ENCODE assay signal across 23 cellular contexts in genomic region chr3:95711789-95712188, GRCh38.
"Had no signal": no experiment of that assay in that cellular context is flagged by ENCODE, and none has a peak within 500 bp of the region (broad histone marks: within the 10 kb centered on the region; RNA-seq: fewer than 3 reads in every experiment).

No MANE protein-coding gene starts in this region.

- ATAC-seq: activated CD4-positive, alpha-beta T cell treated with anti-CD3 and anti-CD28 coated beads for 36 hours; activated CD4-positive, CD25-positive, alpha-beta regulatory T cell treated with anti-CD3 and anti-CD28 coated beads, Interleukin-2, amount 50 U/mL, for 24 hours; activated CD8-positive, alpha-beta T cell treated with anti-CD3 and anti-CD28 coated beads, Interleukin-2, amount 10 ng/mL, durations not matched to agents 7 days and 5 days; activated naive CD4-positive, alpha-beta T cell treated with anti-CD3 and anti-CD28 coated beads, Interleukin-2, amount 50 U/mL, for 72 hours; body of pancreas; Right ventricle myocardium inferior; WTC11 had no signal

- H3K4me3 ChIP-seq: adrenal gland, body of pancreas, breast epithelium, PC-9 had no signal

- DNase-seq: activated CD4-positive, alpha-beta T cell treated with anti-CD3 and anti-CD28 coated beads for 36 hours; activated CD4-positive, alpha-beta T cell treated with anti-CD3 and anti-CD28 coated beads, Interleukin-2, amount 10 ng/mL, durations not matched to agents 7 days and 5 days; activated CD4-positive, alpha-beta T cell treated with anti-CD3 and anti-CD28 coated beads, Interleukin-2, amount 50 U/mL, for 48 hours; activated CD8-positive, alpha-beta T cell treated with anti-CD3 and anti-CD28 coated beads, Interleukin-2, amount 10 ng/mL, durations not matched to agents 7 days and 5 days; activated gamma-delta T cell treated with Interleukin-2 at 50 U/mL for 16 hours; activated naive CD4-positive, alpha-beta T cell treated with anti-CD3 and anti-CD28 coated beads for 36 hours; activated T-cell treated with anti-CD3 and anti-CD28 coated beads, Interleukin-2, amount 50 U/mL, for 24 hours; adrenal gland; body of pancreas; NCI-H1105; NCI-H1417 treated with DMSO at 0.1 percent for 48 hours; NCI-H187 treated with DMSO at 0.1 percent for 48 hours; NCI-H2081; NCI-H2171 treated with DMSO at 0.1 percent for 48 hours; NCI-H226; NCI-H446 treated with DMSO at 0.1 percent for 48 hours; NCI-H524; PC-9 had no signal
